8 cellular contexts compared by ENCODE assay signal in genomic region chr20:58179432-58180099, GRCh38.
DNase-seq lines count a peak whose midpoint lies in the region; ATAC-seq, FAIRE-seq and TF ChIP-seq lines count a peak whose summit lies in the region.

No MANE protein-coding gene starts in this region.

- H3K36me3 ChIP-seq in mucosa of rectum (ENCODE audit: control insufficient read depth in 2 of 2, insufficient read depth in 2 of 2, low read length in 2 of 2), result no peaks in the 10 kb centered on the region

- H3K4me3 ChIP-seq in epithelial cell of esophagus (ENCODE audit: low read length) (no peak overlapping the region), mucosa of rectum (ENCODE audit: low read length in 2 of 2) (peak overlapping the region; percentile 37 to 66)

- peak; percentile 58 for TF ChIP-seq CTCF in epithelial cell of esophagus (IDR thresholded peaks at IDR 0.05; ENCODE audit: insufficient read depth, low read depth, low read length, missing control alignments)

- peak overlapping the region in 1 of 2 donors; percentile 41 for H3K9ac ChIP-seq in mucosa of rectum (ENCODE audit: low read depth in 1 of 2, low read length in 2 of 2)

- peaks cover 0 to 7% of the 10 kb centered on the region in 2 donors for H3K27me3 ChIP-seq in mucosa of rectum (ENCODE audit: control insufficient read depth in 2 of 2, insufficient read depth in 2 of 2, low read length in 2 of 2)

- peak; percentile 72 for DNase-seq in CD1c-positive myeloid dendritic cell (ENCODE audit: extremely low spot score)
- peak; percentile 81 for DNase-seq in H54 (ENCODE audit: insufficient read length, low spot score)
- peak; percentile 42 for DNase-seq in NOMO-1 treated with DMSO at 0.1 percent for 48 hours (lab: John Stamatoyannopoulos, UW; ENCODE audit: unreplicated experiment)
- DNase-seq in activated T-cell treated with anti-CD3 and anti-CD28 coated beads for 1 hour (ENCODE audit: low read depth), result peak; percentile 64
- peak; percentile 18 for DNase-seq in epithelial cell of esophagus (ENCODE audit: low read depth)
- peak; percentile 82 for DNase-seq in stimulated activated CD8-positive, alpha-beta memory T cell treated with anti-CD3 and anti-CD28 coated beads, Interleukin-4, amount 100 ng/mL, for 48 hours

- ATAC-seq in GM21423 (IDR thresholded peaks at IDR 0.05; ENCODE audit: unreplicated experiment), result no peak

- TF ChIP-seq POLR2A in H54 (IDR thresholded peaks at IDR 0.05; ENCODE audit: low read depth, low read length), result no peak

- no peaks in the 10 kb centered on the region for H3K9me3 ChIP-seq in mucosa of rectum (ENCODE audit: control insufficient read depth in 2 of 2, low read length in 2 of 2)

- no peak for FAIRE-seq in H54 (lab: Jason Lieb, UNC)

- H3K27ac ChIP-seq in mucosa of rectum (ENCODE audit: low read depth in 2 of 2, low read length in 2 of 2), result no peak overlapping the region

- peaks cover 4 to 13% of the 10 kb centered on the region in 2 donors for H3K4me1 ChIP-seq in mucosa of rectum (ENCODE audit: control insufficient read depth in 2 of 2, insufficient read depth in 2 of 2, low read length in 2 of 2)

Comparison
In these comparisons a context has a peak if more than half of its experiments do, and no peak if none do; other contexts are left out.
1. DNase-seq: peak in every context shown above with its lines; median percentile 82 in stimulated activated CD8-positive, alpha-beta memory T cell treated with anti-CD3 and anti-CD28 coated beads, Interleukin-4, amount 100 ng/mL, for 48 hours; 81 in H54; 72 in CD1c-positive myeloid dendritic cell; 64 in activated T-cell treated with anti-CD3 and anti-CD28 coated beads for 1 hour; 42 in NOMO-1 treated with DMSO at 0.1 percent for 48 hours; 18 in epithelial cell of esophagus.